ENCODE assay signal across 2 cellular contexts in genomic region chr5:24786108-24786507, GRCh38.
TF ChIP-seq lines count a peak whose summit lies in the region.

No MANE protein-coding gene starts in this region.

TF ChIP-seq in GM23338, 12 proteins besides CTCF, POLR2A, EP300 and RAD21:
- TF ChIP-seq STAT1 (IDR thresholded peaks at IDR 0.05; ENCODE audit: unreplicated experiment): no peak
- no peak for TF ChIP-seq REST (IDR thresholded peaks at IDR 0.05; ENCODE audit: unreplicated experiment)
- no peak for TF ChIP-seq JUNB (IDR thresholded peaks at IDR 0.05; ENCODE audit: unreplicated experiment)
- no peak for TF ChIP-seq EZH2phosphoT487 (IDR thresholded peaks at IDR 0.05; ENCODE audit: unreplicated experiment)
- TF ChIP-seq ETS1 (IDR thresholded peaks at IDR 0.05): no peak
- no peak for TF ChIP-seq ZNF331 (CRISPR knock-in tag; IDR thresholded peaks at IDR 0.05; ENCODE audit: low read depth)
- TF ChIP-seq ZNF114 (CRISPR knock-in tag; IDR thresholded peaks at IDR 0.05): no peak
TF ChIP-seq in GM23338: peak in this region for 0.

TF ChIP-seq in H1, 55 proteins besides CTCF, POLR2A, EP300 and RAD21:
- TF ChIP-seq CTBP2 (IDR thresholded peaks at IDR 0.05; ENCODE audit: borderline replicate concordance, insufficient read depth, insufficient read length, low read length) (no peak), ATF3 (IDR thresholded peaks at IDR 0.05; ENCODE audit: insufficient read depth, low read depth, low read length) (no peak), ZNF274 (IDR thresholded peaks at IDR 0.05; ENCODE audit: borderline replicate concordance, extremely low read depth, low read length) (no peak), SP4 (IDR thresholded peaks at IDR 0.05; ENCODE audit: low read length) (no peak), SP2 (IDR thresholded peaks at IDR 0.05; ENCODE audit: low read length) (no peak), POU5F1 (IDR thresholded peaks at IDR 0.05; ENCODE audit: low read depth, low read length) (no peak), CHD7 (IDR thresholded peaks at IDR 0.05; ENCODE audit: insufficient replicate concordance, low read length) (no peak), CHD2 (IDR thresholded peaks at IDR 0.05; ENCODE audit: low read length) (no peak), GABPA (IDR thresholded peaks at IDR 0.05; ENCODE audit: borderline replicate concordance, insufficient read depth, low read length) (no peak), SIN3A (conservative IDR thresholded peaks at IDR 0.05 in 1 of 2, IDR thresholded peaks at IDR 0.05 in 1 of 2; ENCODE audit: low read depth in 1 of 2, low read length in 2 of 2) (no peak), EGR1 (IDR thresholded peaks at IDR 0.05; ENCODE audit: borderline replicate concordance, low read depth, low read length) (no peak), GTF2F1 (IDR thresholded peaks at IDR 0.05; ENCODE audit: borderline replicate concordance, low read depth, low read length) (no peak)
